In genomic region chr1:224505454-224506093, GRCh38 we compare ENCODE assay signal across 22 cellular contexts.
DNase-seq lines count a peak whose midpoint lies in the region; ATAC-seq and TF ChIP-seq lines count a peak whose summit lies in the region.
"Had no signal": no experiment of that assay in that cellular context is flagged by ENCODE, and none has a peak within 500 bp of the region (broad histone marks: within the 10 kb centered on the region; RNA-seq: fewer than 3 reads in every experiment).

No MANE protein-coding gene starts in this region.

- no peak for ATAC-seq in HG02938 (IDR thresholded peaks at IDR 0.05; ENCODE audit: unreplicated experiment)
- ATAC-seq: activated T-cell treated with anti-CD3 and anti-CD28 coated beads, Interleukin-2, amount 50 U/mL, for 72 hours had no signal

- BruUV-seq in A673 (replicated peaks; lab: Mats Ljungman, UMichigan) = no TSS peak

- H3K36me3 ChIP-seq in A673 (ENCODE audit: insufficient read depth, low read length, poor library complexity, severe bottlenecking) (no peaks in the 10 kb centered on the region), adipocyte (ENCODE audit: control insufficient read depth, insufficient read depth, low read length, severe bottlenecking) (no peaks in the 10 kb centered on the region), neuronal stem cell (replicated peaks in 1 of 2; ENCODE audit: control insufficient read depth in 2 of 2, insufficient read depth in 2 of 2, low read length in 2 of 2) (no peaks in the 10 kb centered on the region), stomach (no peaks in the 10 kb centered on the region)
- H3K36me3 ChIP-seq: colonic mucosa, Peyer's patch, tibial nerve had no signal

- H3K27me3 ChIP-seq in A673 (replicated peaks; ENCODE audit: insufficient read depth, low read depth, low read length, poor library complexity) (no peaks in the 10 kb centered on the region), adipocyte (replicated peaks; ENCODE audit: control insufficient read depth, insufficient read depth, low read length) (no peaks in the 10 kb centered on the region), neuronal stem cell (ENCODE audit: control insufficient read depth in 3 of 3, insufficient read depth in 3 of 3, low read depth in 1 of 3, low read length in 3 of 3) (peaks cover 0 to 2% (median 0%) of the 10 kb centered on the region in 3 experiments), stomach (no peaks in the 10 kb centered on the region)
- H3K27me3 ChIP-seq: colonic mucosa, Peyer's patch, tibial nerve had no signal

- no peaks in the 10 kb centered on the region for H3K79me1 ChIP-seq in neuronal stem cell (ENCODE audit: low read depth, low read length)

- H3K18ac ChIP-seq in neuronal stem cell (ENCODE audit: low read length) = no peak overlapping the region

- no peak for TF ChIP-seq CTCF in A673 (conservative IDR thresholded peaks at IDR 0.05; ENCODE audit: low read depth, low read length)
- no peak for TF ChIP-seq CTCF in stomach (IDR thresholded peaks at IDR 0.05)

- DNase-seq in A673 (ENCODE audit: low spot score) (no peak), adipocyte (ENCODE audit: low read depth) (peak; percentile 45), fibroblast of peridontal ligament (ENCODE audit: extremely low read depth) (peak; percentile 51), neuronal stem cell (ENCODE audit: low spot score) (no peak), DMS 273 treated with DMSO at 0.1 percent for 48 hours (lab: John Stamatoyannopoulos, UW) (no peak), NCI-H524 (lab: John Stamatoyannopoulos, UW) (no peak), stomach (no peak)
- DNase-seq: activated CD4-positive, CD25-positive, alpha-beta regulatory T cell; activated naive CD4-positive, alpha-beta T cell treated with Interleukin-2 at 50 U/mL for 16 hours; activated T-cell treated with anti-CD3 and anti-CD28 coated beads, Interleukin-2, amount 50 U/mL, for 72 hours; AML-193; amniotic stem cell; CD8-positive, alpha-beta memory T cell; colonic mucosa; GOT3; NCI-H1436; NCI-H526 treated with DMSO at 0.1 percent for 48 hours; Peyer's patch; posterior cingulate gyrus had no signal

- no peak overlapping the region for H3K4me2 ChIP-seq in neuronal stem cell (ENCODE audit: insufficient read depth, low read length, poor library complexity, severe bottlenecking)

- H4K91ac ChIP-seq in neuronal stem cell (ENCODE audit: low read depth, low read length, poor library complexity) = no peak overlapping the region

- TF ChIP-seq POLR2A in stomach (IDR thresholded peaks at IDR 0.05) = no peak

- CTCF ChIA-PET in A673 (lab: Charles Lee) = interaction anchor here (1.4 kb wide), 1 partner anchor 417 kb away, joined by 4 read pairs; no protein-coding TSS in a partner anchor

- TF ChIP-seq EP300 in stomach (IDR thresholded peaks at IDR 0.05) = no peak

- no peak overlapping the region for H4K8ac ChIP-seq in neuronal stem cell (ENCODE audit: low read depth, low read length)

- peak overlapping the region; percentile 62 for H3K27ac ChIP-seq in A673 (ENCODE audit: low read depth, low read length, poor library complexity, severe bottlenecking)
- H3K27ac ChIP-seq in neuronal stem cell (replicated peaks; ENCODE audit: low read length) = no peak overlapping the region
- H3K27ac ChIP-seq in stomach = no peak overlapping the region
- H3K27ac ChIP-seq: colonic mucosa, HL-60, Peyer's patch had no signal

- H2AFZ ChIP-seq in neuronal stem cell (ENCODE audit: low read length) = peak overlapping the region; percentile 74

- no peak overlapping the region for H2BK12ac ChIP-seq in neuronal stem cell (ENCODE audit: low read length)

- H3K9me3 ChIP-seq in A673 (ENCODE audit: low read depth, low read length, poor library complexity, severe bottlenecking) = no peaks in the 10 kb centered on the region
- no peaks in the 10 kb centered on the region for H3K9me3 ChIP-seq in adipocyte (ENCODE audit: control insufficient read depth, low read length)
- no peaks in the 10 kb centered on the region for H3K9me3 ChIP-seq in neuronal stem cell (replicated peaks in 1 of 2; ENCODE audit: control insufficient read depth in 2 of 2, insufficient read depth in 1 of 2, low read depth in 1 of 2, low read length in 2 of 2)
- no peaks in the 10 kb centered on the region for H3K9me3 ChIP-seq in stomach
- H3K9me3 ChIP-seq: colonic mucosa, Peyer's patch, tibial nerve had no signal

- POLR2A ChIA-PET in A673 (lab: Charles Lee; ENCODE audit: low non-redundant PET) = interaction anchor here (0.6 kb wide), 1 partner anchor 75 kb away, joined by 10 read pairs; no protein-coding TSS in a partner anchor

- H3K9ac ChIP-seq in adipocyte (ENCODE audit: low read length) (peak overlapping the region; percentile 30), neuronal stem cell (ENCODE audit: low read depth, low read length, poor library complexity) (no peak overlapping the region)

- intact Hi-C loops in A673 (cut with micrococcal nuclease; ENCODE audit: unreplicated experiment) = loop anchor here (5.0 kb wide), 2 partner anchors 137 to 402 kb away; no protein-coding TSS in a partner anchor
- intact Hi-C loops in stomach (cut with DNase I; ENCODE audit: low total_unique reads) = no loop called here

- H3K4me3 ChIP-seq in A673 (ENCODE audit: low read depth, low read length, poor library complexity, severe bottlenecking) (no peak overlapping the region), adipocyte (ENCODE audit: low read length) (peak overlapping the region; percentile 45), neuronal stem cell (ENCODE audit: low read length in 2 of 2) (no peak overlapping the region), stomach (no peak overlapping the region)
- H3K4me3 ChIP-seq: colonic mucosa, Peyer's patch, tibial nerve had no signal

- H3K14ac ChIP-seq in neuronal stem cell (ENCODE audit: low read length) = no peak overlapping the region

- no peak overlapping the region for H3K23ac ChIP-seq in neuronal stem cell (ENCODE audit: low read depth, low read length, poor library complexity)

- no peak overlapping the region for H2BK5ac ChIP-seq in neuronal stem cell (ENCODE audit: low read length)

- H2BK15ac ChIP-seq in neuronal stem cell (ENCODE audit: low read length) = no peak overlapping the region

- H2BK120ac ChIP-seq in neuronal stem cell (ENCODE audit: low read depth, low read length) = no peak overlapping the region

- WGBS in neuronal stem cell (ENCODE audit: extremely low coverage in 2 of 2, insufficient read length in 2 of 2, insufficient replicate concordance in 1 of 2), 2 donors = no CpG with 5 or more reads among the region's 3 CpGs
- 36 to 58% (median 50%) methylated on average over 3 of the region's 3 CpGs for WGBS in stomach, 5 donors

- H3K4ac ChIP-seq in neuronal stem cell (ENCODE audit: low read length) = no peak overlapping the region

- H2AK5ac ChIP-seq in neuronal stem cell (ENCODE audit: low read depth, low read length) = no peak overlapping the region

- H3K4me1 ChIP-seq in A673 (ENCODE audit: insufficient read depth, low read length, poor library complexity, severe bottlenecking) (peaks cover 64% of the 10 kb centered on the region), adipocyte (ENCODE audit: control insufficient read depth, insufficient read depth, low read length) (peaks cover 51% of the 10 kb centered on the region), neuronal stem cell (ENCODE audit: control insufficient read depth in 2 of 2, insufficient read depth in 1 of 2, low read depth in 1 of 2, low read length in 2 of 2) (peaks cover 23 to 26% of the 10 kb centered on the region in 2 donors), stomach (peaks cover 32 to 64% (median 48%) of the 10 kb centered on the region in 4 donors)

Comparison
In these comparisons a context has a peak if more than half of its experiments do, and no peak if none do; other contexts are left out.
1. DNase-seq: peak in adipocyte (single experiment) and fibroblast of peridontal ligament (single experiment); none in A673 (single experiment), neuronal stem cell (single experiment), DMS 273 treated with DMSO at 0.1 percent for 48 hours (single experiment), NCI-H524 (0 of 2) and stomach (single experiment).